7 cellular contexts compared by ENCODE assay signal in the genomic region with DNA sequence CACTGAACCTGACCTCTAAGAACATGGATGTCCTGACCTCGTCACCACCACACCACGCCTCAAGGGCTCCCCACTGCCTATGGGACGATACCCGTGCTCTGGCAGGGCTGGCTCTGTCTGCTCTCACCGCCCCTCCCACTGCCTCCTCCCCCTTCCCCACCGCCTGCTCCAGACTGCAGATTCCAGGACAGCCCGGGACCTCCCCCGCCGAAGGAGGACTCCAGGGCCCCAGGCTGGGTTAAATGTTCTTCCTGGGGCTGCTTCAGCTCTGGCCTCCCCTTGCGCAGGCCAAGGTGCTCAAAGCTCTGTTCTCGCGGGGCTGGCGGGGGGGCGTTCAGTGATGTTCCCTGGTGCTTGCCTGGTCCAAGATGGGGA. TPM values are rescaled to one million over a fixed set of nuclear protein-coding genes. Genes with fewer than 3 reads are reported as not detected.
DNase-seq lines count a peak whose midpoint lies in the region; ATAC-seq and TF ChIP-seq lines count a peak whose summit lies in the region.

No MANE protein-coding gene starts in this region.

- peak overlapping the region; percentile 85 for H3K4me2 ChIP-seq in KMS-11

- H3K4me3 ChIP-seq in KMS-11 (IDR thresholded peaks at IDR 0.05; ENCODE audit: insufficient read depth, low read depth, low read length) (no peak overlapping the region), body of pancreas (no peak overlapping the region), upper lobe of left lung (peak overlapping the region in 3 of 4 donors; percentile 39 to 47 (median 43))

- no peaks in the 10 kb centered on the region for H3K9me3 ChIP-seq in body of pancreas
- H3K9me3 ChIP-seq in upper lobe of left lung: no peaks in the 10 kb centered on the region

- no peak for TF ChIP-seq CTCF in KMS-11 (conservative IDR thresholded peaks at IDR 0.05; ENCODE audit: low read depth, low read length)
- no peak for TF ChIP-seq CTCF in body of pancreas (IDR thresholded peaks at IDR 0.05)
- no peak for TF ChIP-seq CTCF in upper lobe of left lung (IDR thresholded peaks at IDR 0.05)

- TF ChIP-seq POLR2A in body of pancreas (IDR thresholded peaks at IDR 0.05): no peak
- no peak for TF ChIP-seq POLR2A in upper lobe of left lung (IDR thresholded peaks at IDR 0.05)

- peak in 3 of 4 donors; percentile 48 to 59 (median 51) for DNase-seq in body of pancreas
- no peak for DNase-seq in left colon
- DNase-seq in upper lobe of left lung: no peak
- no peak for DNase-seq in medulla oblongata (ENCODE audit: extremely low spot score)
- no peak for DNase-seq in cortex of kidney (lab: John Stamatoyannopoulos, UW)

- H3K79me2 ChIP-seq in KMS-11 (ENCODE audit: insufficient read depth, low read depth): no peaks in the 10 kb centered on the region

- ATAC-seq in GM18909 (IDR thresholded peaks at IDR 0.05; ENCODE audit: poor library complexity, unreplicated experiment) (peak; percentile 9), body of pancreas (peak; percentile 13), left colon (peak; percentile 24), upper lobe of left lung (ENCODE audit: low FRiP score in 2 of 2) (peak; percentile 32 to 37)

- H3K9ac ChIP-seq in KMS-11: peak overlapping the region; percentile 2; the same call in 1 of the 2 replicates

- peak overlapping the region; percentile 95 for H2AFZ ChIP-seq in KMS-11 (ENCODE audit: low read depth)

- intact Hi-C loops in body of pancreas (cut with DNase I) (loop anchor here (10.0 kb wide), 1 partner anchor 62 kb away; no protein-coding TSS in a partner anchor), left colon (cut with DNase I, micrococcal nuclease) (no loop called here)

- H3K27me3 ChIP-seq in KMS-11 (ENCODE audit: insufficient read depth, low read depth) (peaks cover 24% of the 10 kb centered on the region), body of pancreas (peaks cover 0 to 10% of the 10 kb centered on the region in 2 donors), upper lobe of left lung (peaks cover 0 to 28% (median 19%) of the 10 kb centered on the region in 4 donors)

- WGBS in body of pancreas, 2 donors: 0 to 2% methylated on average over 3 to 14 of the region's 14 CpGs
- 0 to 4% methylated on average over 10 to 12 of the region's 14 CpGs for WGBS in upper lobe of left lung, 2 donors

- H3K4me1 ChIP-seq in KMS-11 (ENCODE audit: low read depth, poor library complexity, severe bottlenecking) (peaks cover 15% of the 10 kb centered on the region), body of pancreas (peaks cover 44% of the 10 kb centered on the region), upper lobe of left lung (peaks cover 44 to 70% (median 53%) of the 10 kb centered on the region in 4 donors)

- TF ChIP-seq EP300 in upper lobe of left lung (IDR thresholded peaks at IDR 0.05): no peak

- H3K36me3 ChIP-seq in KMS-11 (ENCODE audit: insufficient read depth): no peaks in the 10 kb centered on the region
- H3K36me3 ChIP-seq in body of pancreas (replicated peaks in 1 of 2; ENCODE audit: insufficient read depth in 1 of 2, low read depth in 2 of 2): no peaks in the 10 kb centered on the region
- no peaks in the 10 kb centered on the region for H3K36me3 ChIP-seq in upper lobe of left lung

- H3K27ac ChIP-seq in KMS-11 (no peak overlapping the region), body of pancreas (no peak overlapping the region), upper lobe of left lung (peak overlapping the region in 2 of 4 donors; percentile 80 to 95)

- H4K20me1 ChIP-seq in KMS-11 (ENCODE audit: insufficient read depth): no peaks in the 10 kb centered on the region

RNA-seq across cellular contexts. Expression of a gene that starts 3.1 kb away (rescaled TPM):
- not detected for total RNA-seq in body of pancreas
- 1 to 10 TPM; 1.9 to 2.5 TPM for total RNA-seq in left colon
- under 1 TPM in 2 of 6 donors, not detected in 4; 0.67 to 0.80 TPM for total RNA-seq in upper lobe of left lung

RNA-seq across cellular contexts. Expression of a gene that starts 4.0 kb away (rescaled TPM):
- total RNA-seq in body of pancreas (10 to 100 TPM; 32.7 to 87.3 TPM), left colon (10 to 100 TPM; 69.3 to 73.7 TPM), upper lobe of left lung (100 to 1,000 TPM; 131 to 604 (median 283) TPM)

RNA-seq across cellular contexts. Expression of a gene that starts 13.1 kb away (rescaled TPM):
- 10 to 100 TPM; 41.0 to 55.4 TPM for total RNA-seq in body of pancreas
- total RNA-seq in left colon: 10 to 100 TPM; 45.8 to 52.8 TPM
- 10 to 100 TPM; 20.1 to 62.8 (median 41.7) TPM for total RNA-seq in upper lobe of left lung

RNA-seq across cellular contexts. Expression of a gene that starts 24.9 kb away (rescaled TPM):
- total RNA-seq in body of pancreas (10 to 100 TPM; 15.2 to 19.7 TPM), left colon (10 to 100 TPM; 27.3 to 29.5 TPM), upper lobe of left lung (10 to 100 TPM; 17.8 to 43.6 (median 28.8) TPM)

RNA-seq across cellular contexts. Expression of a gene that starts 25.1 kb away (rescaled TPM):
- total RNA-seq in body of pancreas (100 to 1,000 TPM in 1 of 2 donors, 10 to 100 TPM in 1; 73.9 to 152 TPM), left colon (100 to 1,000 TPM; 115 to 118 TPM), upper lobe of left lung (100 to 1,000 TPM in 4 of 6 donors, 10 to 100 TPM in 2; 47.3 to 296 (median 118) TPM)

Comparison
In these comparisons a context has a peak if more than half of its experiments do, and no peak if none do; other contexts are left out.
1. H3K4me3 ChIP-seq: peak in upper lobe of left lung (3 of 4); none in KMS-11 (single experiment) and body of pancreas (0 of 2).
2. DNase-seq: peak in body of pancreas (3 of 4); none in left colon (0 of 2), upper lobe of left lung (0 of 2), medulla oblongata (single experiment) and cortex of kidney (single experiment).
3. Peak in every context shown above with its lines, with median percentiles within 50 percentile points of each other: ATAC-seq.